1 cellular context compared by ENCODE assay signal in genomic region chr6:95569560-95569959, GRCh38.
TF ChIP-seq lines count a peak whose summit lies in the region.

No MANE protein-coding gene starts in this region.

TF ChIP-seq in liver, 16 proteins besides CTCF, POLR2A, EP300 and RAD21 (continued from another document):
- TF ChIP-seq, protein P1, sequence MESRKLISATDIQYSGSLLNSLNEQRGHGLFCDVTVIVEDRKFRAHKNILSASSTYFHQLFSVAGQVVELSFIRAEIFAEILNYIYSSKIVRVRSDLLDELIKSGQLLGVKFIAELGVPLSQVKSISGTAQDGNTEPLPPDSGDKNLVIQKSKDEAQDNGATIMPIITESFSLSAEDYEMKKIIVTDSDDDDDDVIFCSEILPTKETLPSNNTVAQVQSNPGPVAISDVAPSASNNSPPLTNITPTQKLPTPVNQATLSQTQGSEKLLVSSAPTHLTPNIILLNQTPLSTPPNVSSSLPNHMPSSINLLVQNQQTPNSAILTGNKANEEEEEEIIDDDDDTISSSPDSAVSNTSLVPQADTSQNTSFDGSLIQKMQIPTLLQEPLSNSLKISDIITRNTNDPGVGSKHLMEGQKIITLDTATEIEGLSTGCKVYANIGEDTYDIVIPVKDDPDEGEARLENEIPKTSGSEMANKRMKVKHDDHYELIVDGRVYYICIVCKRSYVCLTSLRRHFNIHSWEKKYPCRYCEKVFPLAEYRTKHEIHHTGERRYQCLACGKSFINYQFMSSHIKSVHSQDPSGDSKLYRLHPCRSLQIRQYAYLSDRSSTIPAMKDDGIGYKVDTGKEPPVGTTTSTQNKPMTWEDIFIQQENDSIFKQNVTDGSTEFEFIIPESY (IDR thresholded peaks at IDR 0.05): no peak
TF ChIP-seq in liver: peak in this region for 1.
